In the genomic region with DNA sequence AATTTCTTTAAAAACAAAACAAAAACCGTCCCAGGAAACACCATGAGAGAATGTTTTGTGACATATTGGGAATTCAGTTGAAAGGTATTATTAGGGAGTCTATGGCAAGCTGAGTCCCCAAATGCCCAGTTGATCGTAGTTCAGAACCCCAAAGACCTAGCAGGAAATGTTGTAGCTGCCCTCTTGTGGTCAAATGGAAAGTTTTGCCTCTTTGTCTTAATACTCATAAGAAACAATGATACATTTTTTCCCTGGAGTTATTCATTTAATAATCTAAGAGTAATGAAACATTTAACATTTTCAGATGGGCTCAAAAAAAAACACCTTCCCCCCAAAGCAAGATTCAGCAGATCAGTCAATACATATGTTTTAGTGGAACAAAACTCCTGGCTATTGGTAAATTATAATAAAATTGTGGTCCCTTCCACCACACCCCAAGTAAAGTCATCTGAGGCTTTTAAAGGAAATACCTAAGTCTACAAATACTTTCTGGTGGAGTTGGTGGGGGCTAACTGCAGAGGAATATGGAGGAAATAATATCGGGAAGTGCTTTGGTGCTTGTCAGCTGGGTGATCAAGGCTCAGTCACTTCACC, we compare ENCODE assay signal across 8 cellular contexts. TPM values are rescaled to one million over a fixed set of nuclear protein-coding genes. Genes with fewer than 3 reads are reported as not detected.
DNase-seq lines count a peak whose midpoint lies in the region; ATAC-seq and TF ChIP-seq lines count a peak whose summit lies in the region.

No MANE protein-coding gene starts in this region.

- H3K27me3 ChIP-seq in heart left ventricle (no peaks in the 10 kb centered on the region), IMR-90 (ENCODE audit: control insufficient read depth, insufficient read depth, low read length) (no peaks in the 10 kb centered on the region), SJCRH30 (no peaks in the 10 kb centered on the region; the same call in 1 of the 2 replicates)

- H3K9me1 ChIP-seq in IMR-90 (ENCODE audit: insufficient read depth, low read length), result peaks cover 5% of the 10 kb centered on the region

- peak overlapping the region; percentile 85; the same call in 1 of the 2 replicates for H4K5ac ChIP-seq in IMR-90 (ENCODE audit: low read depth, low read length)

- peak overlapping the region; percentile 84 for H3K4me2 ChIP-seq in IMR-90 (ENCODE audit: low read depth, low read length)

- no peak overlapping the region; the same call in 1 of the 2 replicates for H2AK5ac ChIP-seq in IMR-90 (ENCODE audit: low read depth, low read length)

- ATAC-seq in heart left ventricle (peak in 2 of 4 donors; percentile 46 to 53), left ventricle myocardium superior (no peak), IMR-90 (ENCODE audit: low read depth) (peak; percentile 73), sciatic nerve (peak; percentile 59)
- no peak for ATAC-seq in stimulated activated memory B cell treated with anti-CD40 and anti-IgM and Interleukin-4, amounts not matched to agents 10 μg/mL and 1 μg/mL and 100 μg/mL, for 72 hours

- H3K27me3 Mint-ChIP-seq in stimulated activated memory B cell treated with anti-CD40 and anti-IgM and Interleukin-4, amounts not matched to agents 10 μg/mL and 1 μg/mL and 100 μg/mL, for 72 hours, result peaks cover 13% of the 10 kb centered on the region

- peak; percentile 40 to 67 (median 50) for TF ChIP-seq CTCF in heart left ventricle (IDR thresholded peaks at IDR 0.05)
- peak; percentile 71 for TF ChIP-seq CTCF in IMR-90 (conservative IDR thresholded peaks at IDR 0.05; ENCODE audit: low read depth, low read length)
- TF ChIP-seq CTCF in fibroblast of the aortic adventitia (IDR thresholded peaks at IDR 0.05; ENCODE audit: insufficient read depth, low read length), result peak; percentile 72

- intact Hi-C loops in heart left ventricle (cut with DNase I) (loop anchor here in 7 of 10 donors (1.0 to 5.0 kb wide), 4 partner anchors 189 to 244 kb away; no protein-coding TSS in a partner anchor), left ventricle myocardium superior (cut with micrococcal nuclease) (loop anchor here (10.0 kb wide), 1 partner anchor 187 kb away; no protein-coding TSS in a partner anchor), IMR-90 (cut with micrococcal nuclease) (loop anchor here (1.0 to 2.0 kb wide), 5 partner anchors 39 to 243 kb away; a partner anchor contains a TSS), sciatic nerve (cut with DNase I) (no loop called here)

- H3K18ac ChIP-seq in IMR-90 (ENCODE audit: low read depth, low read length), result peak overlapping the region; percentile 74; the same call in 1 of the 2 replicates

- peak overlapping the region; percentile 69; the same call in 2 of the 3 replicates for H2BK15ac ChIP-seq in IMR-90 (ENCODE audit: low read depth, low read length)

- H3K36me3 ChIP-seq in heart left ventricle, result no peaks in the 10 kb centered on the region
- H3K36me3 ChIP-seq in IMR-90 (ENCODE audit: control insufficient read depth, insufficient read depth, low read length), result no peaks in the 10 kb centered on the region
- H3K36me3 ChIP-seq in SJCRH30, result no peaks in the 10 kb centered on the region

- peak overlapping the region; percentile 75; the same call in 1 of the 2 replicates for H2BK20ac ChIP-seq in IMR-90 (ENCODE audit: low read depth, low read length)

- H3K79me1 ChIP-seq in IMR-90 (ENCODE audit: low read depth in 1 of 2, low read length in 2 of 2), result no peaks in the 10 kb centered on the region

- CTCF ChIA-PET in IMR-90 (lab: Yijun Ruan, JAX), result interaction anchor here (0.6 to 2.4 kb wide), 7 partner anchors 14 to 244 kb away, joined by 3 to 16 read pairs (median 4); no protein-coding TSS in a partner anchor

- peak overlapping the region; percentile 57; the same call in 1 of the 2 replicates for H3K9ac ChIP-seq in IMR-90 (ENCODE audit: low read depth, low read length)

- H3K9me3 Mint-ChIP-seq in stimulated activated memory B cell treated with anti-CD40 and anti-IgM and Interleukin-4, amounts not matched to agents 10 μg/mL and 1 μg/mL and 100 μg/mL, for 72 hours, result no peaks in the 10 kb centered on the region

- H3K9me3 ChIP-seq in heart left ventricle (no peaks in the 10 kb centered on the region), IMR-90 (ENCODE audit: control insufficient read depth, insufficient read depth, low read length) (no peaks in the 10 kb centered on the region), SJCRH30 (replicated peaks) (no peaks in the 10 kb centered on the region)

- H3K4me3 ChIP-seq in heart left ventricle, result no peak overlapping the region
- no peak overlapping the region for H3K4me3 ChIP-seq in IMR-90 (ENCODE audit: insufficient read depth, low read depth, low read length)
- no peak overlapping the region for H3K4me3 ChIP-seq in SJCRH30
- H3K4me3 ChIP-seq in fibroblast of the aortic adventitia (ENCODE audit: low read depth, low read length), result no peak overlapping the region

- peak; percentile 74 for TF ChIP-seq RAD21 in IMR-90 (IDR thresholded peaks at IDR 0.05; ENCODE audit: low read length)

- no peak overlapping the region for H2AK9ac ChIP-seq in IMR-90 (replicated peaks; ENCODE audit: low read depth, low read length, poor library complexity)

- peak overlapping the region; percentile 55 to 71; a peak in 2 of 4 replicates for H4K8ac ChIP-seq in IMR-90 (ENCODE audit: low read depth in 2 of 2, low read length in 2 of 2)

- H3K27ac Mint-ChIP-seq in stimulated activated memory B cell treated with anti-CD40 and anti-IgM and Interleukin-4, amounts not matched to agents 10 μg/mL and 1 μg/mL and 100 μg/mL, for 72 hours, result no peak overlapping the region

- peaks cover 0 to 10% (median 0%) of the 10 kb centered on the region in 12 donors for H3K4me1 ChIP-seq in heart left ventricle
- H3K4me1 ChIP-seq in IMR-90 (ENCODE audit: control insufficient read depth, insufficient read depth, low read length), result peaks cover 8% of the 10 kb centered on the region
- no peaks in the 10 kb centered on the region for H3K4me1 ChIP-seq in SJCRH30

- H3K56ac ChIP-seq in IMR-90 (ENCODE audit: extremely low read depth, insufficient read depth, low read length), result no peak overlapping the region

- POLR2A ChIA-PET in IMR-90 (lab: Charles Lee; ENCODE audit: unreplicated experiment), result no interaction called here

- peak overlapping the region; percentile 45; the same call in 1 of the 2 replicates for H3K4ac ChIP-seq in IMR-90 (ENCODE audit: low read depth, low read length)

- H3K14ac ChIP-seq in IMR-90 (replicated peaks; ENCODE audit: low read depth, low read length), result no peak overlapping the region

- no peak overlapping the region for H2AFZ ChIP-seq in IMR-90 (replicated peaks; ENCODE audit: low read length, poor library complexity)

- dilution Hi-C loops in IMR-90 (cut with HindIII; ENCODE audit: low sequenced_read_pairs, unreplicated experiment), result no loop called here

- H3K27ac ChIP-seq in heart left ventricle (no peak overlapping the region), IMR-90 (ENCODE audit: insufficient read depth, low read length) (no peak overlapping the region), SJCRH30 (no peak overlapping the region)

- peaks cover 6% of the 10 kb centered on the region for H3K4me1 Mint-ChIP-seq in stimulated activated memory B cell treated with anti-CD40 and anti-IgM and Interleukin-4, amounts not matched to agents 10 μg/mL and 1 μg/mL and 100 μg/mL, for 72 hours

- H3K23ac ChIP-seq in IMR-90 (ENCODE audit: low read depth, low read length), result no peak overlapping the region

- in situ Hi-C loops in IMR-90 (cut with MboI; ENCODE audit: low sequenced_read_pairs), result loop anchor here (5.0 kb wide), 1 partner anchor 199 kb away; no protein-coding TSS in a partner anchor

- peak overlapping the region; percentile 49 for H2BK5ac ChIP-seq in IMR-90 (ENCODE audit: low read depth, low read length, poor library complexity, severe bottlenecking)

- TF ChIP-seq POLR2A in heart left ventricle (IDR thresholded peaks at IDR 0.05) (no peak), IMR-90 (IDR thresholded peaks at IDR 0.05; ENCODE audit: low read depth, low read length) (no peak)

- BruUV-seq in IMR-90 (replicated peaks; lab: Mats Ljungman, UMichigan), result no TSS peak

- no peaks in the 10 kb centered on the region for H4K20me1 ChIP-seq in IMR-90 (ENCODE audit: insufficient read depth, low read length)

- WGBS in heart left ventricle, 4 donors, result 15 to 25% (median 22%) methylated on average over 3 of the region's 3 CpGs
- no CpG with 5 or more reads among the region's 3 CpGs for WGBS in IMR-90 (ENCODE audit: extremely low coverage in 2 of 2, insufficient read length in 1 of 2), 2 experiments

- H3K36me3 Mint-ChIP-seq in stimulated activated memory B cell treated with anti-CD40 and anti-IgM and Interleukin-4, amounts not matched to agents 10 μg/mL and 1 μg/mL and 100 μg/mL, for 72 hours, result no peaks in the 10 kb centered on the region

- H2BK120ac ChIP-seq in IMR-90 (ENCODE audit: low read depth, low read length), result peak overlapping the region; percentile 89

- DNase-seq in heart left ventricle (no peak), left ventricle myocardium superior (no peak), IMR-90 (peak; percentile 66), SJCRH30 (peak; percentile 13 to 66), fibroblast of the aortic adventitia (ENCODE audit: low read depth) (peak; percentile 86), sciatic nerve (ENCODE audit: low spot score) (no peak)
- no peak for DNase-seq in activated effector memory CD4-positive, alpha-beta T cell treated with Interleukin-2 at 50 U/mL for 16 hours

- no peak overlapping the region for H3K4me3 Mint-ChIP-seq in stimulated activated memory B cell treated with anti-CD40 and anti-IgM and Interleukin-4, amounts not matched to agents 10 μg/mL and 1 μg/mL and 100 μg/mL, for 72 hours

- H4K91ac ChIP-seq in IMR-90 (ENCODE audit: insufficient read depth, low read depth, low read length), result peak overlapping the region; percentile 50; the same call in 1 of the 2 replicates

TF ChIP-seq in IMR-90, 13 proteins besides CTCF, POLR2A, EP300 and RAD21:
- TF ChIP-seq BHLHE40 (IDR thresholded peaks at IDR 0.05; ENCODE audit: low read depth, low read length) (no peak), SMC3 (IDR thresholded peaks at IDR 0.05; ENCODE audit: low read depth, low read length) (peak; percentile 75), CEBPB (IDR thresholded peaks at IDR 0.05; ENCODE audit: low read depth, low read length) (no peak)

RNA-seq across cellular contexts. Expression of a gene that starts 37.8 kb away (rescaled TPM):
- total RNA-seq in heart left ventricle (100 to 1,000 TPM in 2 of 9 donors, 10 to 100 TPM in 7; 25.0 to 201 (median 34.4) TPM), left ventricle myocardium superior (50.7 TPM), IMR-90 (2012; rRNA removed) (164 and 214 TPM in 2 replicates), fibroblast of the aortic adventitia (ENCODE audit: low replicate concordance) (652 and 1,009 TPM in 2 replicates), sciatic nerve (139 TPM)
- polyA plus RNA-seq in heart left ventricle (10 to 100 TPM; 11.3 to 36.5 TPM), IMR-90 (2012; rRNA removed) (198 and 219 TPM in 2 replicates)
- polyA plus RNA-seq in IMR-90 (2012; cell fraction: cytosol; rRNA removed), result 314 and 322 TPM in 2 replicates
- polyA plus RNA-seq in IMR-90 (2012; cell fraction: nucleus; rRNA removed; ENCODE audit: low replicate concordance), result 132 and 323 TPM in 2 replicates
- total RNA-seq in SJCRH30 (2014; rRNA removed; shearing (Covaris generic)), result 0.06 TPM in 1 of 2 replicates, not detected in the other

Comparison
In these comparisons a context has a peak if more than half of its experiments do, and no peak if none do; other contexts are left out.
1. ATAC-seq: peak in IMR-90 (single experiment) and sciatic nerve (single experiment); none in left ventricle myocardium superior (single experiment) and stimulated activated memory B cell treated with anti-CD40 and anti-IgM and Interleukin-4, amounts not matched to agents 10 μg/mL and 1 μg/mL and 100 μg/mL, for 72 hours (single experiment).
2. DNase-seq: peak in IMR-90 (single experiment), SJCRH30 (2 of 2) and fibroblast of the aortic adventitia (single experiment); none in heart left ventricle (0 of 5), left ventricle myocardium superior (single experiment), sciatic nerve (single experiment) and activated effector memory CD4-positive, alpha-beta T cell treated with Interleukin-2 at 50 U/mL for 16 hours (single experiment).
3. RNA of a gene that starts 37.8 kb away (total RNA-seq): 652 to 1,009 TPM in fibroblast of the aortic adventitia, 164 to 214 TPM in IMR-90, 139 TPM in sciatic nerve (single experiment), 50.7 TPM in left ventricle myocardium superior (single experiment) and 25.0 to 201 TPM in heart left ventricle; 0.06 TPM in SJCRH30; every median in the first group is over 10 times any median in the second.
4. Peak in every context shown above with its lines, with median percentiles within 50 percentile points of each other: CTCF ChIP-seq.